ENCODE assay signal across 9 cellular contexts in genomic region chr22:29555065-29555644, GRCh38. TPM values are rescaled to one million over a fixed set of nuclear protein-coding genes. Genes with fewer than 3 reads are reported as not detected.
DNase-seq lines count a peak whose midpoint lies in the region; ATAC-seq and TF ChIP-seq lines count a peak whose summit lies in the region.
"Had no signal": no experiment of that assay in that cellular context is flagged by ENCODE, and none has a peak within 500 bp of the region (broad histone marks: within the 10 kb centered on the region; RNA-seq: fewer than 3 reads in every experiment).

No MANE protein-coding gene starts in this region.

- DNase-seq in Calu3 (no peak), WTC11 (ENCODE audit: low spot score) (no peak), fibroblast of peridontal ligament (ENCODE audit: extremely low read depth) (peak; percentile 22), ovary (peak; percentile 30 to 59 (median 43)), A172 (ENCODE audit: low spot score) (no peak), Kasumi-1 (lab: John Stamatoyannopoulos, UW) (no peak), SKM-1 (lab: John Stamatoyannopoulos, UW; ENCODE audit: unreplicated experiment) (no peak)
- DNase-seq: cortex of kidney had no signal

- POLR2A ChIA-PET in WTC11 (lab: Charles Lee): no interaction called here

- no peak for TF ChIP-seq POLR2A in ovary (IDR thresholded peaks at IDR 0.05)

- intact Hi-C loops in Calu3 (cut with micrococcal nuclease; ENCODE audit: unreplicated experiment) (no loop called here), ovary (cut with DNase I) (no loop called here)

- H3K27ac Mint-ChIP-seq in Calu3 (ENCODE audit: unreplicated experiment) (peak overlapping the region; percentile 13), WTC11 (no peak overlapping the region)

- H3K4me1 Mint-ChIP-seq in Calu3 (ENCODE audit: low read depth, unreplicated experiment) (no peaks in the 10 kb centered on the region), WTC11 (peaks cover 3% of the 10 kb centered on the region; the same call in 1 of the 2 replicates)

- H3K9me3 Mint-ChIP-seq in Calu3 (ENCODE audit: low read depth, unreplicated experiment) (no peaks in the 10 kb centered on the region), WTC11 (0 out of 2 replicates have a peak, but pooled peaks cover 3% of the 10 kb centered on the region)

- H3K27me3 ChIP-seq in ovary: no peaks in the 10 kb centered on the region

- H3K36me3 ChIP-seq in ovary: no peaks in the 10 kb centered on the region

- H3K4me3 ChIP-seq in ovary: no peak overlapping the region

- peak overlapping the region; percentile 2 to 14 for H3K27ac ChIP-seq in ovary

- H3K27me3 Mint-ChIP-seq in Calu3 (ENCODE audit: unreplicated experiment) (no peaks in the 10 kb centered on the region), WTC11 (ENCODE audit: low read depth) (no peaks in the 10 kb centered on the region; the same call in 1 of the 2 replicates)

- peaks cover 7% of the 10 kb centered on the region for H3K4me1 ChIP-seq in ovary (ENCODE audit: insufficient read depth)

- TSS peak; percentile 33 for BruUV-seq in Calu3 (replicated peaks; lab: Mats Ljungman, UMichigan)

- H3K4me3 Mint-ChIP-seq in Calu3 (ENCODE audit: low read depth, unreplicated experiment): peak overlapping the region; percentile 86
- peak overlapping the region; percentile 82; the same call in 1 of the 2 replicates for H3K4me3 Mint-ChIP-seq in WTC11

- WGBS in ovary, 3 donors: 19 to 33% (median 32%) methylated on average over 4 of the region's 4 CpGs

- ATAC-seq in WTC11 (no peak), GM18520 (IDR thresholded peaks at IDR 0.05; ENCODE audit: unreplicated experiment) (no peak)

- no peak for TF ChIP-seq EP300 in ovary (IDR thresholded peaks at IDR 0.05)

- TF ChIP-seq CTCF in Calu3 (IDR thresholded peaks at IDR 0.05; ENCODE audit: unreplicated experiment) (no peak), WTC11 (IDR thresholded peaks at IDR 0.05) (no peak), ovary (IDR thresholded peaks at IDR 0.05) (no peak)

- CTCF ChIA-PET in Calu3 (lab: Charles Lee): interaction anchor here (1.1 kb wide), 1 partner anchor 162 kb away, joined by 3 read pairs; no protein-coding TSS in a partner anchor
- CTCF ChIA-PET in WTC11 (lab: Charles Lee): interaction anchor here (1.2 to 2.0 kb wide), 3 partner anchors 25 to 134 kb away, joined by 4 to 8 read pairs (median 5); no protein-coding TSS in a partner anchor

- peaks cover 48% of the 10 kb centered on the region for H3K36me3 Mint-ChIP-seq in Calu3 (ENCODE audit: insufficient read depth, unreplicated experiment)
- peaks cover 50% of the 10 kb centered on the region for H3K36me3 Mint-ChIP-seq in WTC11

- H3K9me3 ChIP-seq in ovary: no peaks in the 10 kb centered on the region

TF ChIP-seq in WTC11, 78 proteins besides CTCF, POLR2A, EP300 and RAD21:
- TF ChIP-seq ESRRA (CRISPR knock-in tag; IDR thresholded peaks at IDR 0.05; ENCODE audit: borderline replicate concordance) (no peak), NR1H2 (CRISPR knock-in tag; IDR thresholded peaks at IDR 0.05) (no peak), FOXJ3 (CRISPR knock-in tag; IDR thresholded peaks at IDR 0.05; ENCODE audit: borderline replicate concordance) (no peak), USF1 (CRISPR knock-in tag; IDR thresholded peaks at IDR 0.05) (no peak), TEAD1 (CRISPR knock-in tag; IDR thresholded peaks at IDR 0.05) (no peak), SMAD3 (CRISPR knock-in tag; IDR thresholded peaks at IDR 0.05; ENCODE audit: borderline replicate concordance) (no peak), AR (CRISPR knock-in tag; IDR thresholded peaks at IDR 0.05) (no peak), CREM (CRISPR knock-in tag; IDR thresholded peaks at IDR 0.05) (no peak), IRF2 (CRISPR knock-in tag; IDR thresholded peaks at IDR 0.05; ENCODE audit: borderline replicate concordance, low read depth) (no peak), GTF2I (CRISPR knock-in tag; conservative IDR thresholded peaks at IDR 0.05) (no peak), ZNF219 (CRISPR knock-in tag; IDR thresholded peaks at IDR 0.05; ENCODE audit: borderline replicate concordance) (no peak), FOXP1 (CRISPR knock-in tag; IDR thresholded peaks at IDR 0.05; ENCODE audit: borderline replicate concordance) (no peak)
TF ChIP-seq in WTC11: peak in this region for 0.

RNA-seq across cellular contexts. Expression of gene THOC5, which starts 1.6 kb away (rescaled TPM):
- total RNA-seq in Calu3 (2022) (64.0 and 67.6 TPM in 2 replicates), WTC11 (2021) (43.7 to 51.2 TPM (median 47.8 TPM) in 3 replicates), ovary (10 to 100 TPM; 26.2 to 46.1 (median 30.3) TPM)
- polyA plus RNA-seq in ovary: 10 to 100 TPM; 33.5 to 51.6 TPM
- total RNA-seq in A172 (2014; rRNA removed; shearing (Covaris generic)): 42.8 and 45.6 TPM in 2 replicates

RNA-seq across cellular contexts. Expression of gene NIPSNAP1, which starts 25.8 kb away (rescaled TPM):
- 115 and 117 TPM in 2 replicates for total RNA-seq in Calu3 (2022)
- total RNA-seq in WTC11 (2021): 153 to 224 TPM (median 217 TPM) in 3 replicates
- 10 to 100 TPM; 18.0 to 39.6 (median 33.9) TPM for total RNA-seq in ovary
- polyA plus RNA-seq in ovary: 10 to 100 TPM; 27.3 to 75.9 TPM
- total RNA-seq in A172 (2014; rRNA removed; shearing (Covaris generic)): 88.8 and 95.7 TPM in 2 replicates

RNA-seq across cellular contexts. Expression of gene NF2, which starts 48.3 kb away (rescaled TPM):
- 117 and 132 TPM in 2 replicates for total RNA-seq in Calu3 (2022)
- 56.2 to 56.9 TPM (median 56.8 TPM) in 3 replicates for total RNA-seq in WTC11 (2021)
- total RNA-seq in ovary: 10 to 100 TPM; 14.1 to 51.3 (median 34.5) TPM
- 10 to 100 TPM in 1 of 2 donors, 1 to 10 TPM in 1; 6.8 to 15.5 TPM for polyA plus RNA-seq in ovary
- total RNA-seq in A172 (2014; rRNA removed; shearing (Covaris generic)): 3.7 and 5.3 TPM in 2 replicates

Comparison
In these comparisons a context has a peak if more than half of its experiments do, and no peak if none do; other contexts are left out.
1. DNase-seq: peak in fibroblast of peridontal ligament (single experiment) and ovary (5 of 5); none in Calu3 (single experiment), WTC11 (single experiment), A172 (single experiment), Kasumi-1 (0 of 2) and SKM-1 (single experiment).